ENCODE assay signal across 1 cellular context in genomic region chr5:132063090-132063911, GRCh38.
TF ChIP-seq lines count a peak whose summit lies in the region.

No MANE protein-coding gene starts in this region.

TF ChIP-seq in IMR-90, 13 proteins besides CTCF, POLR2A, EP300 and RAD21 (continued from another document):
- TF ChIP-seq BHLHE40 (IDR thresholded peaks at IDR 0.05; ENCODE audit: low read depth, low read length), result no peak
- no peak for TF ChIP-seq MAFK (IDR thresholded peaks at IDR 0.05; ENCODE audit: low read depth, low read length)
TF ChIP-seq in IMR-90: peak in this region for 2.
